In genomic region chr6:111610548-111611172, GRCh38 we compare ENCODE assay signal across 1 cellular context.
TF ChIP-seq lines count a peak whose summit lies in the region.

No MANE protein-coding gene starts in this region.

TF ChIP-seq in HepG2, 621 proteins besides CTCF, POLR2A, EP300 and RAD21 (continues in another document):
- TF ChIP-seq KDM4B (CRISPR knock-in tag; IDR thresholded peaks at IDR 0.05) (peak; percentile 88), ZNF878 (CRISPR knock-in tag; IDR thresholded peaks at IDR 0.05) (peak; percentile 81), GABPA (IDR thresholded peaks at IDR 0.05; ENCODE audit: low read depth, low read length) (no peak), GABPA (CRISPR knock-in tag; IDR thresholded peaks at IDR 0.05; ENCODE audit: low read depth) (no peak), HMGA1 (CRISPR knock-in tag; conservative IDR thresholded peaks at IDR 0.05) (no peak), POLR2G (IDR thresholded peaks at IDR 0.05; ENCODE audit: low read depth, low read length) (no peak), HOXA9 (CRISPR knock-in tag; IDR thresholded peaks at IDR 0.05; ENCODE audit: borderline replicate concordance) (no peak), MED8 (CRISPR knock-in tag; IDR thresholded peaks at IDR 0.05; ENCODE audit: insufficient replicate concordance) (no peak), YEATS2 (CRISPR knock-in tag; IDR thresholded peaks at IDR 0.05; ENCODE audit: borderline replicate concordance) (peak; percentile 44; the same call in 1 of the 2 replicates), ZNF367 (CRISPR knock-in tag; IDR thresholded peaks at IDR 0.05; ENCODE audit: borderline replicate concordance) (no peak), ZNF512 (CRISPR knock-in tag; IDR thresholded peaks at IDR 0.05) (no peak), NFE2L2 (IDR thresholded peaks at IDR 0.05; ENCODE audit: low read length) (no peak), PTBP1 (IDR thresholded peaks at IDR 0.05; ENCODE audit: low read depth, low read length, poor library complexity, severe bottlenecking) (no peak), ZNF121 (CRISPR knock-in tag; IDR thresholded peaks at IDR 0.05) (no peak), ZNF296 (CRISPR knock-in tag; conservative IDR thresholded peaks at IDR 0.05) (no peak), ZKSCAN8 (CRISPR knock-in tag; IDR thresholded peaks at IDR 0.05; ENCODE audit: borderline replicate concordance) (no peak), EED (CRISPR knock-in tag; IDR thresholded peaks at IDR 0.05) (no peak), HNRNPH1 (optimal IDR thresholded peaks at IDR 0.05; ENCODE audit: low read depth, low read length) (no peak), KLF16 (CRISPR knock-in tag; IDR thresholded peaks at IDR 0.05) (no peak), TRIM24 (CRISPR knock-in tag; IDR thresholded peaks at IDR 0.05) (peak; percentile 81; the same call in 1 of the 2 replicates), NFIB (CRISPR knock-in tag; IDR thresholded peaks at IDR 0.05; ENCODE audit: borderline replicate concordance) (no peak), ZNF101 (CRISPR knock-in tag; IDR thresholded peaks at IDR 0.05; ENCODE audit: borderline replicate concordance, low read depth) (no peak), SMAD1 (CRISPR knock-in tag; IDR thresholded peaks at IDR 0.05; ENCODE audit: borderline replicate concordance, low read depth) (no peak), ARID5B (CRISPR knock-in tag; IDR thresholded peaks at IDR 0.05) (peak; percentile 96), ZNF747 (CRISPR knock-in tag; IDR thresholded peaks at IDR 0.05; ENCODE audit: borderline replicate concordance) (no peak), ZGPAT (CRISPR knock-in tag; IDR thresholded peaks at IDR 0.05) (peak; percentile 68), RXRB (CRISPR knock-in tag; IDR thresholded peaks at IDR 0.05; ENCODE audit: borderline replicate concordance) (peak; percentile 94), NAIF1 (CRISPR knock-in tag; IDR thresholded peaks at IDR 0.05; ENCODE audit: borderline replicate concordance) (no peak), FOXC1 (CRISPR knock-in tag; IDR thresholded peaks at IDR 0.05; ENCODE audit: borderline replicate concordance) (peak; percentile 54; the same call in 1 of the 2 replicates), ZFX (CRISPR knock-in tag; IDR thresholded peaks at IDR 0.05; ENCODE audit: low read depth) (peak; percentile 95), SALL2 (CRISPR knock-in tag; IDR thresholded peaks at IDR 0.05) (0 out of 2 replicates have a peak, but pooled peaks have one; percentile 21), TCF7 (IDR thresholded peaks at IDR 0.05; ENCODE audit: low read depth) (peak; percentile 17; the same call in 1 of the 2 replicates), MIER2 (CRISPR knock-in tag; IDR thresholded peaks at IDR 0.05) (no peak), ELK4 (CRISPR knock-in tag; IDR thresholded peaks at IDR 0.05; ENCODE audit: borderline replicate concordance) (no peak), KAT8 (CRISPR knock-in tag; IDR thresholded peaks at IDR 0.05) (peak; percentile 77), BRF2 (CRISPR knock-in tag; IDR thresholded peaks at IDR 0.05) (no peak), TEAD2 (CRISPR knock-in tag; IDR thresholded peaks at IDR 0.05) (no peak), ZNF788 (CRISPR knock-in tag; IDR thresholded peaks at IDR 0.05; ENCODE audit: borderline replicate concordance) (no peak; the same call in 1 of the 2 replicates), RELA (CRISPR knock-in tag; IDR thresholded peaks at IDR 0.05) (no peak), ZNF124 (CRISPR knock-in tag; IDR thresholded peaks at IDR 0.05) (no peak), SCMH1 (CRISPR knock-in tag; IDR thresholded peaks at IDR 0.05; ENCODE audit: borderline replicate concordance) (no peak), KDM5B (CRISPR knock-in tag; IDR thresholded peaks at IDR 0.05; ENCODE audit: borderline replicate concordance) (peak; percentile 79; the same call in 1 of the 2 replicates), RFX1 (IDR thresholded peaks at IDR 0.05) (no peak), ETV5 (CRISPR knock-in tag; IDR thresholded peaks at IDR 0.05; ENCODE audit: borderline replicate concordance) (peak; percentile 45; the same call in 1 of the 2 replicates), ZNF570 (CRISPR knock-in tag; IDR thresholded peaks at IDR 0.05; ENCODE audit: borderline replicate concordance) (no peak), KLF11 (CRISPR knock-in tag; IDR thresholded peaks at IDR 0.05) (no peak), POLR2AphosphoS2 (IDR thresholded peaks at IDR 0.05; ENCODE audit: low read depth, low read length) (no peak), NFYB (CRISPR knock-in tag; IDR thresholded peaks at IDR 0.05) (peak; percentile 49; the same call in 1 of the 2 replicates), ZNF605 (CRISPR knock-in tag; IDR thresholded peaks at IDR 0.05) (peak; percentile 85), SNAI1 (CRISPR knock-in tag; IDR thresholded peaks at IDR 0.05; ENCODE audit: borderline replicate concordance) (peak; percentile 75; the same call in 1 of the 2 replicates), ZNF614 (CRISPR knock-in tag; IDR thresholded peaks at IDR 0.05; ENCODE audit: borderline replicate concordance) (peak; percentile 9; the same call in 1 of the 2 replicates), ZNF724P (CRISPR knock-in tag; IDR thresholded peaks at IDR 0.05; ENCODE audit: borderline replicate concordance) (peak; percentile 61; the same call in 1 of the 2 replicates), ETS1 (CRISPR knock-in tag; IDR thresholded peaks at IDR 0.05) (no peak), BCL3 (CRISPR knock-in tag; IDR thresholded peaks at IDR 0.05) (no peak), NR1H2 (CRISPR knock-in tag; IDR thresholded peaks at IDR 0.05; ENCODE audit: borderline replicate concordance, low read depth) (no peak), ZIK1 (CRISPR knock-in tag; IDR thresholded peaks at IDR 0.05; ENCODE audit: borderline replicate concordance, low read depth) (0 out of 2 replicates have a peak, but pooled peaks have one; percentile 72)
- TF ChIP-seq, protein P1, sequence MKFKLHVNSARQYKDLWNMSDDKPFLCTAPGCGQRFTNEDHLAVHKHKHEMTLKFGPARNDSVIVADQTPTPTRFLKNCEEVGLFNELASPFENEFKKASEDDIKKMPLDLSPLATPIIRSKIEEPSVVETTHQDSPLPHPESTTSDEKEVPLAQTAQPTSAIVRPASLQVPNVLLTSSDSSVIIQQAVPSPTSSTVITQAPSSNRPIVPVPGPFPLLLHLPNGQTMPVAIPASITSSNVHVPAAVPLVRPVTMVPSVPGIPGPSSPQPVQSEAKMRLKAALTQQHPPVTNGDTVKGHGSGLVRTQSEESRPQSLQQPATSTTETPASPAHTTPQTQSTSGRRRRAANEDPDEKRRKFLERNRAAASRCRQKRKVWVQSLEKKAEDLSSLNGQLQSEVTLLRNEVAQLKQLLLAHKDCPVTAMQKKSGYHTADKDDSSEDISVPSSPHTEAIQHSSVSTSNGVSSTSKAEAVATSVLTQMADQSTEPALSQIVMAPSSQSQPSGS (CRISPR knock-in tag; IDR thresholded peaks at IDR 0.05) = peak; percentile 89
- TF ChIP-seq, protein P2, sequence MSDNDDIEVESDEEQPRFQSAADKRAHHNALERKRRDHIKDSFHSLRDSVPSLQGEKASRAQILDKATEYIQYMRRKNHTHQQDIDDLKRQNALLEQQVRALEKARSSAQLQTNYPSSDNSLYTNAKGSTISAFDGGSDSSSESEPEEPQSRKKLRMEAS (IDR thresholded peaks at IDR 0.05) = peak; percentile 44; the same call in 1 of the 2 replicates
- TF ChIP-seq, protein P3, sequence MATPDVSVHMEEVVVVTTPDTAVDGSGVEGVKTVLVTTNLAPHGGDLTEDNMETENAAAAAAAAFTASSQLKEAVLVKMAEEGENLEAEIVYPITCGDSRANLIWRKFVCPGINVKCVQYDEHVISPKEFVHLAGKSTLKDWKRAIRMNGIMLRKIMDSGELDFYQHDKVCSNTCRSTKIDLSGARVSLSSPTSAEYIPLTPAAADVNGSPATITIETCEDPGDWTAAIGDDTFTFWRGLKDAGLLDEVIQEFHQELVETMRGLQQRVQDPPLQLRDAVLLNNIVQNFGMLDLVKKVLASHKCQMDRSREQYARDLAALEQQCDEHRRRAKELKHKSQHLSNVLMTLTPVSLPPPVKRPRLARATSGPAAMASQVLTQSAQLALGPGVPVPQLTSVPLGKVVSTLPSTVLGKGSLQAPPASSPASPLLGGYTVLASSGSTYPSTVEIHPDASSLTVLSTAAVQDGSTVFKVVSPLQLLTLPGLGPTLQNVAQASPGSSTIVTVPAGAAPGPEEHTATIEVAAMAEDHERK (CRISPR knock-in tag; IDR thresholded peaks at IDR 0.05; ENCODE audit: low read depth) = no peak
